1 cellular context compared by ENCODE assay signal in genomic region chr4:23888421-23889319, GRCh38.
A peak's percentile ranks its signal among the peaks of the same experiment; 100 is the strongest.
TF ChIP-seq lines count a peak whose summit lies in the region.

No MANE protein-coding gene starts in this region.

TF ChIP-seq in HepG2, 621 proteins besides CTCF, POLR2A, EP300 and RAD21 (continued from another document and continues in another):
- no peak for TF ChIP-seq SNAPC4 (CRISPR knock-in tag; IDR thresholded peaks at IDR 0.05)
- TF ChIP-seq SRSF4 (IDR thresholded peaks at IDR 0.05; ENCODE audit: low read depth, low read length, poor library complexity, severe bottlenecking): no peak
- no peak for TF ChIP-seq NPAS2 (CRISPR knock-in tag; IDR thresholded peaks at IDR 0.05; ENCODE audit: borderline replicate concordance)
- TF ChIP-seq ZNF101 (CRISPR knock-in tag; IDR thresholded peaks at IDR 0.05; ENCODE audit: borderline replicate concordance, low read depth): no peak
- TF ChIP-seq ATF7-NPFF (CRISPR knock-in tag; IDR thresholded peaks at IDR 0.05; ENCODE audit: low read depth): no peak
- TF ChIP-seq SMAD3 (CRISPR knock-in tag; IDR thresholded peaks at IDR 0.05): 0 out of 2 replicates have a peak, but pooled peaks have one; percentile 24
- TF ChIP-seq MIER2 (CRISPR knock-in tag; IDR thresholded peaks at IDR 0.05): no peak
- TF ChIP-seq NR2F6 (IDR thresholded peaks at IDR 0.05): no peak
- TF ChIP-seq NR2F6 (CRISPR knock-in tag; IDR thresholded peaks at IDR 0.05): no peak
- TF ChIP-seq NAIF1 (CRISPR knock-in tag; IDR thresholded peaks at IDR 0.05; ENCODE audit: borderline replicate concordance): no peak
- TF ChIP-seq FOXP4 (CRISPR knock-in tag; IDR thresholded peaks at IDR 0.05): no peak
- no peak for TF ChIP-seq ZNF12 (CRISPR knock-in tag; IDR thresholded peaks at IDR 0.05)
- no peak for TF ChIP-seq KIAA2018 (CRISPR knock-in tag; IDR thresholded peaks at IDR 0.05; ENCODE audit: borderline replicate concordance)
- no peak for TF ChIP-seq ZNF761 (CRISPR knock-in tag; conservative IDR thresholded peaks at IDR 0.05)
- no peak for TF ChIP-seq ZHX1 (CRISPR knock-in tag; IDR thresholded peaks at IDR 0.05; ENCODE audit: low read depth)
- TF ChIP-seq ZNF737 (CRISPR knock-in tag; IDR thresholded peaks at IDR 0.05; ENCODE audit: borderline replicate concordance): no peak
- no peak for TF ChIP-seq YEATS2 (CRISPR knock-in tag; IDR thresholded peaks at IDR 0.05; ENCODE audit: borderline replicate concordance)
- 0 out of 2 replicates have a peak, but pooled peaks have one; percentile 27 for TF ChIP-seq PATZ1 (CRISPR knock-in tag; IDR thresholded peaks at IDR 0.05)
- TF ChIP-seq CHCHD3 (CRISPR knock-in tag; IDR thresholded peaks at IDR 0.05): no peak
- no peak for TF ChIP-seq ZMYM4 (CRISPR knock-in tag; IDR thresholded peaks at IDR 0.05)
- TF ChIP-seq DMAP1 (CRISPR knock-in tag; IDR thresholded peaks at IDR 0.05): peak; percentile 23; the same call in 1 of the 2 replicates
- TF ChIP-seq FOSL2 (CRISPR knock-in tag; IDR thresholded peaks at IDR 0.05): 0 out of 2 replicates have a peak, but pooled peaks have one; percentile 6
- no peak for TF ChIP-seq MTA3 (CRISPR knock-in tag; IDR thresholded peaks at IDR 0.05)
- no peak for TF ChIP-seq ZNF446 (CRISPR knock-in tag; IDR thresholded peaks at IDR 0.05)
- TF ChIP-seq REL (CRISPR knock-in tag; conservative IDR thresholded peaks at IDR 0.05): no peak
- 0 out of 2 replicates have a peak, but pooled peaks have one; percentile 34 for TF ChIP-seq POGK (CRISPR knock-in tag; conservative IDR thresholded peaks at IDR 0.05)
- TF ChIP-seq MED13 (CRISPR knock-in tag; IDR thresholded peaks at IDR 0.05): no peak
- TF ChIP-seq ASH2L (IDR thresholded peaks at IDR 0.05; ENCODE audit: insufficient read length, low read depth, low read length): peak; percentile 24
- no peak for TF ChIP-seq NR0B2 (CRISPR knock-in tag; IDR thresholded peaks at IDR 0.05)
- TF ChIP-seq SRSF9 (IDR thresholded peaks at IDR 0.05; ENCODE audit: borderline replicate concordance, insufficient read depth, low read depth, low read length, poor library complexity, severe bottlenecking): no peak
- TF ChIP-seq BCL6 (CRISPR knock-in tag; IDR thresholded peaks at IDR 0.05): no peak
- no peak for TF ChIP-seq SMC3 (IDR thresholded peaks at IDR 0.05; ENCODE audit: low read length)
- no peak for TF ChIP-seq RARG (CRISPR knock-in tag; IDR thresholded peaks at IDR 0.05; ENCODE audit: low read depth)
- TF ChIP-seq KAT7 (CRISPR knock-in tag; IDR thresholded peaks at IDR 0.05; ENCODE audit: borderline replicate concordance): peak; percentile 39
- no peak for TF ChIP-seq GFI1 (CRISPR knock-in tag; IDR thresholded peaks at IDR 0.05; ENCODE audit: borderline replicate concordance)
- TF ChIP-seq ZNF121 (CRISPR knock-in tag; IDR thresholded peaks at IDR 0.05): no peak
- TF ChIP-seq ZNF207 (IDR thresholded peaks at IDR 0.05; ENCODE audit: borderline replicate concordance): no peak
- TF ChIP-seq ZNF816 (CRISPR knock-in tag; IDR thresholded peaks at IDR 0.05; ENCODE audit: borderline replicate concordance): 0 out of 2 replicates have a peak, but pooled peaks have one; percentile 55
- no peak for TF ChIP-seq ZNF383 (CRISPR knock-in tag; IDR thresholded peaks at IDR 0.05; ENCODE audit: borderline replicate concordance)
- 0 out of 2 replicates have a peak, but pooled peaks have one; percentile 52 for TF ChIP-seq KLF6 (CRISPR knock-in tag; IDR thresholded peaks at IDR 0.05)
